ENCODE assay signal across 14 cellular contexts in genomic region chr11:72014761-72015320, GRCh38. TPM values are rescaled to one million over a fixed set of nuclear protein-coding genes. Genes with fewer than 3 reads are reported as not detected.
DNase-seq lines count a peak whose midpoint lies in the region; ATAC-seq and TF ChIP-seq lines count a peak whose summit lies in the region.
"Had no signal": no experiment of that assay in that cellular context is flagged by ENCODE, and none has a peak within 500 bp of the region (broad histone marks: within the 10 kb centered on the region; RNA-seq: fewer than 3 reads in every experiment).

No MANE protein-coding gene starts in this region.

- peak overlapping the region; percentile 35 for H3K4me3 Mint-ChIP-seq in activated naive CD8-positive, alpha-beta T cell treated with anti-CD3 and anti-CD28 coated beads for 36 hours
- no peak overlapping the region for H3K4me3 Mint-ChIP-seq in stimulated activated effector memory CD8-positive, alpha-beta T cell treated with anti-CD3 and anti-CD28 coated beads, Interleukin-12 subunit alpha, Interleukin-12 subunit beta, amount 100 ng/mL, for 72 hours
- H3K4me3 Mint-ChIP-seq: CD8-positive, alpha-beta memory T cell; mesothelial cell of epicardium had no signal

- H3K36me3 ChIP-seq in fibroblast of lung (ENCODE audit: control insufficient read depth, insufficient read depth, low read length): peaks cover 66% of the 10 kb centered on the region

- no peak for TF ChIP-seq CTCF in fibroblast of lung (conservative IDR thresholded peaks at IDR 0.05 in 1 of 2, IDR thresholded peaks at IDR 0.05 in 1 of 2; ENCODE audit: low read depth in 1 of 2, low read length in 2 of 2)

- peaks cover 19% of the 10 kb centered on the region for H3K36me3 Mint-ChIP-seq in activated naive CD8-positive, alpha-beta T cell treated with anti-CD3 and anti-CD28 coated beads for 36 hours
- peaks cover 97% of the 10 kb centered on the region for H3K36me3 Mint-ChIP-seq in stimulated activated effector memory CD8-positive, alpha-beta T cell treated with anti-CD3 and anti-CD28 coated beads, Interleukin-12 subunit alpha, Interleukin-12 subunit beta, amount 100 ng/mL, for 72 hours

- no peak overlapping the region for H2AFZ ChIP-seq in fibroblast of lung (ENCODE audit: low read length)

- no peak overlapping the region for H3K27ac Mint-ChIP-seq in activated naive CD8-positive, alpha-beta T cell treated with anti-CD3 and anti-CD28 coated beads for 36 hours
- peak overlapping the region; percentile 91 for H3K27ac Mint-ChIP-seq in stimulated activated effector memory CD8-positive, alpha-beta T cell treated with anti-CD3 and anti-CD28 coated beads, Interleukin-12 subunit alpha, Interleukin-12 subunit beta, amount 100 ng/mL, for 72 hours

- no peak for ATAC-seq in stimulated activated effector memory CD8-positive, alpha-beta T cell treated with anti-CD3 and anti-CD28 coated beads, Interleukin-12 subunit alpha, Interleukin-12 subunit beta, amount 100 ng/mL, for 72 hours

- no peaks in the 10 kb centered on the region for H3K9me3 Mint-ChIP-seq in activated naive CD8-positive, alpha-beta T cell treated with anti-CD3 and anti-CD28 coated beads for 36 hours
- H3K9me3 Mint-ChIP-seq in stimulated activated effector memory CD8-positive, alpha-beta T cell treated with anti-CD3 and anti-CD28 coated beads, Interleukin-12 subunit alpha, Interleukin-12 subunit beta, amount 100 ng/mL, for 72 hours: no peaks in the 10 kb centered on the region
- H3K9me3 Mint-ChIP-seq: CD8-positive, alpha-beta memory T cell; mesothelial cell of epicardium had no signal

- H3K4me2 ChIP-seq in fibroblast of lung (ENCODE audit: extremely low read depth, insufficient read depth, low read length): no peak overlapping the region

- peak overlapping the region; percentile 14 for H3K27ac ChIP-seq in fibroblast of lung (ENCODE audit: insufficient read depth, low read length)
- H3K27ac ChIP-seq: tibial artery had no signal

- no peaks in the 10 kb centered on the region for H3K4me1 Mint-ChIP-seq in activated naive CD8-positive, alpha-beta T cell treated with anti-CD3 and anti-CD28 coated beads for 36 hours
- peaks cover 25% of the 10 kb centered on the region for H3K4me1 Mint-ChIP-seq in stimulated activated effector memory CD8-positive, alpha-beta T cell treated with anti-CD3 and anti-CD28 coated beads, Interleukin-12 subunit alpha, Interleukin-12 subunit beta, amount 100 ng/mL, for 72 hours
- H3K4me1 Mint-ChIP-seq: CD8-positive, alpha-beta memory T cell; mesothelial cell of epicardium had no signal

- peak; percentile 47 for DNase-seq in activated CD8-positive, alpha-beta memory T cell treated with anti-CD3 and anti-CD28 coated beads for 24 hours
- no peak for DNase-seq in activated CD8-positive, alpha-beta memory T cell treated with anti-CD3 and anti-CD28 coated beads, Interleukin-2, amount 50 U/mL, for 4 hours
- no peak for DNase-seq in activated naive CD8-positive, alpha-beta T cell treated with anti-CD3 and anti-CD28 coated beads for 36 hours
- DNase-seq in fibroblast of lung (ENCODE audit: low read depth in 2 of 2) (no peak), mesenteric fat pad (ENCODE audit: low spot score) (no peak), DMS53 (lab: John Stamatoyannopoulos, UW) (no peak), DMS79 (lab: John Stamatoyannopoulos, UW) (no peak)
- no peak for DNase-seq in stimulated activated effector memory CD8-positive, alpha-beta T cell treated with anti-CD3 and anti-CD28 coated beads, Interleukin-12 subunit alpha, Interleukin-12 subunit beta, amount 100 ng/mL, for 72 hours (ENCODE audit: low spot score in 2 of 2)
- DNase-seq: activated CD4-positive, alpha-beta T cell treated with anti-CD3 and anti-CD28 coated beads, Interleukin-2, amount 50 U/mL, for 1 hour; CD8-positive, alpha-beta memory T cell; NCI-H1092 treated with DMSO at 0.1 percent for 48 hours; SIG-M5; tibial artery had no signal

- H3K4me1 ChIP-seq in fibroblast of lung (ENCODE audit: control insufficient read depth, extremely low read depth, insufficient read depth, low read length): peaks cover 23% of the 10 kb centered on the region

- peaks cover 17% of the 10 kb centered on the region for H3K79me2 ChIP-seq in fibroblast of lung (ENCODE audit: control insufficient read depth, insufficient read depth, low read length)

- H4K20me1 ChIP-seq in fibroblast of lung (ENCODE audit: control insufficient read depth, extremely low read depth, insufficient read depth, low read length): no peaks in the 10 kb centered on the region

- H3K9ac ChIP-seq in fibroblast of lung (ENCODE audit: insufficient read depth, low read length): no peak overlapping the region

- no peaks in the 10 kb centered on the region for H3K27me3 Mint-ChIP-seq in activated naive CD8-positive, alpha-beta T cell treated with anti-CD3 and anti-CD28 coated beads for 36 hours
- H3K27me3 Mint-ChIP-seq: CD8-positive, alpha-beta memory T cell had no signal

- no peaks in the 10 kb centered on the region for H3K9me3 ChIP-seq in fibroblast of lung (ENCODE audit: control insufficient read depth, insufficient read depth, low read depth, low read length)
- H3K9me3 ChIP-seq: tibial artery had no signal

- no peak overlapping the region for H3K4me3 ChIP-seq in fibroblast of lung (replicated peaks in 1 of 4; ENCODE audit: control extremely low read depth in 1 of 4, insufficient read depth in 1 of 4, low read depth in 3 of 4, low read length in 4 of 4)
- H3K4me3 ChIP-seq: tibial artery had no signal

- H3K27me3 ChIP-seq in fibroblast of lung (ENCODE audit: control insufficient read depth, insufficient read depth, low read length): no peaks in the 10 kb centered on the region
- H3K27me3 ChIP-seq: tibial artery had no signal

RNA-seq across cellular contexts. Expression of gene IL18BP, which starts 16.1 kb away (rescaled TPM):
- total RNA-seq in activated naive CD8-positive, alpha-beta T cell treated with anti-CD3 and anti-CD28 coated beads for 36 hours: 1 to 10 TPM; 6.9 to 7.4 TPM
- 1.5 and 2.5 TPM in 2 replicates for total RNA-seq in fibroblast of lung
- 2.5 and 5.3 TPM in 2 replicates for polyA plus RNA-seq in fibroblast of lung
- 4.0 and 17.7 TPM in 2 replicates for polyA plus RNA-seq in fibroblast of lung (2012)
- 9.6 and 21.6 TPM in 2 replicates for polyA minus RNA-seq in fibroblast of lung (ENCODE audit: low replicate concordance)
- 13.1 TPM for total RNA-seq in mesenteric fat pad
